Comparison of ENCODE assay signal across 11 cellular contexts in the genomic region with DNA sequence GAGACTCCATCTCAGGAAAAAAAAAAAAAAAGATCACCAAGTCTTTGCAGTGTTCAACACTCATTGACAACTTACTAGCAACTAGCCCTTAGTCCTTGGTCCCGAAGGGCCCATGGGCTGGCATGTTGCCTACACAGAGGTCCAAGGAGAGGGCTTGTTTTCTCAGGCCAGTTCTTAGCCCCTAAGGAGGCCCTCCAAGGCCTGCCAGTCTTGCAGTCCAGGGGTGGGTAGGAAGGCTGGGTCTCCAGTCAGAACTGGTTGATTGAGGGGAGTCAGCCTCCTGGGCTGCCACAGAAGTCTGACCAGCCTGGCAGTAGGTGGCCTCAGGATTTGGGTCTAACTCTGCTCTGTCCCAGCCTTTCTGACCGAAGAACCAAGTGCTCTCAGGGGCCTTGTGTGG. TPM values are rescaled to one million over a fixed set of nuclear protein-coding genes. Genes with fewer than 3 reads are reported as not detected.
DNase-seq lines count a peak whose midpoint lies in the region; ATAC-seq and TF ChIP-seq lines count a peak whose summit lies in the region.
"Had no signal": no experiment of that assay in that cellular context is flagged by ENCODE, and none has a peak within 500 bp of the region (broad histone marks: within the 10 kb centered on the region; RNA-seq: fewer than 3 reads in every experiment).

No MANE protein-coding gene starts in this region.

- H3K9me3 ChIP-seq in heart left ventricle (no peaks in the 10 kb centered on the region), gastroesophageal sphincter (no peaks in the 10 kb centered on the region), parathyroid adenoma (ENCODE audit: control insufficient read depth, low read length) (no peaks in the 10 kb centered on the region), aorta (ENCODE audit: control insufficient read depth, low read length) (no peaks in the 10 kb centered on the region)

- TF ChIP-seq POLR2A in heart left ventricle (IDR thresholded peaks at IDR 0.05), result no peak
- no peak for TF ChIP-seq POLR2A in gastroesophageal sphincter (IDR thresholded peaks at IDR 0.05)

- ATAC-seq in heart left ventricle (no peak), left cardiac atrium (no peak), gastroesophageal sphincter (no peak), aorta (ENCODE audit: low FRiP score) (no peak)
- ATAC-seq: stimulated activated naive CD8-positive, alpha-beta T cell treated with anti-CD3 and anti-CD28 coated beads, Interleukin-15, amount 100 ng/mL, for 72 hours had no signal

- intact Hi-C loops in heart left ventricle (cut with DNase I) (loop anchor here in 1 of 10 donors (2.0 kb wide), 1 partner anchor 21 kb away; no protein-coding TSS in a partner anchor), left cardiac atrium (cut with DNase I) (no loop called here), aorta (cut with DNase I) (loop anchor here in 1 of 2 donors (2.0 kb wide), 1 partner anchor 27 kb away; no protein-coding TSS in a partner anchor)

- TF ChIP-seq CTCF in heart left ventricle (IDR thresholded peaks at IDR 0.05) (no peak), gastroesophageal sphincter (IDR thresholded peaks at IDR 0.05) (no peak), parathyroid adenoma (IDR thresholded peaks at IDR 0.05) (no peak)

- H3K79me2 ChIP-seq in parathyroid adenoma, result peaks cover 8% of the 10 kb centered on the region

- H2AFZ ChIP-seq in parathyroid adenoma, result no peak overlapping the region

- peak overlapping the region in 2 of 12 donors; percentile 7 to 21 for H3K4me3 ChIP-seq in heart left ventricle
- H3K4me3 ChIP-seq in gastroesophageal sphincter, result no peak overlapping the region
- H3K4me3 ChIP-seq in parathyroid adenoma (ENCODE audit: low read depth, low read length), result no peak overlapping the region
- no peak overlapping the region for H3K4me3 ChIP-seq in aorta (ENCODE audit: low read length in 2 of 2)

- peak overlapping the region; percentile 64 to 100 (median 100) for H3K27ac ChIP-seq in heart left ventricle
- peak overlapping the region; percentile 44 to 100 (median 92) for H3K27ac ChIP-seq in gastroesophageal sphincter
- peak overlapping the region; percentile 39 for H3K27ac ChIP-seq in parathyroid adenoma
- H3K27ac ChIP-seq in aorta (ENCODE audit: low read depth in 1 of 2, low read length in 2 of 2), result peak overlapping the region; percentile 45 to 85

- H3K36me3 ChIP-seq in heart left ventricle, result peaks cover 0 to 48% (median 16%) of the 10 kb centered on the region in 9 donors
- H3K36me3 ChIP-seq in gastroesophageal sphincter, result peaks cover 0 to 36% of the 10 kb centered on the region in 2 donors
- no peaks in the 10 kb centered on the region for H3K36me3 ChIP-seq in parathyroid adenoma (ENCODE audit: control insufficient read depth, insufficient read depth, low read length)
- no peaks in the 10 kb centered on the region for H3K36me3 ChIP-seq in aorta (ENCODE audit: control insufficient read depth in 1 of 2, insufficient read depth in 2 of 2, low read length in 1 of 2)

- no peak overlapping the region for H3K9ac ChIP-seq in parathyroid adenoma

- WGBS in heart left ventricle, 4 donors, result 29 to 63% (median 43%) methylated on average over 2 of the region's 2 CpGs
- 17% methylated on average over 1 of the region's 2 CpGs; no CpG with 5 or more reads in 1 of the 2 donors for WGBS in gastroesophageal sphincter (ENCODE audit: low coverage in 1 of 2), 2 donors
- 17 to 23% methylated on average over 2 of the region's 2 CpGs for WGBS in aorta, 2 donors

- TF ChIP-seq EP300 in gastroesophageal sphincter (IDR thresholded peaks at IDR 0.05), result no peak

- H3K4me2 ChIP-seq in parathyroid adenoma (ENCODE audit: low read length), result no peak overlapping the region

- no peak for DNase-seq in heart left ventricle
- DNase-seq in left cardiac atrium, result no peak
- DNase-seq in aorta, result no peak
- DNase-seq in stimulated activated CD4-positive, alpha-beta T cell treated with anti-CD3 and anti-CD28 coated beads, Interleukin-2, amount 100 ng/mL, for 48 hours, result no peak
- DNase-seq in cortex of kidney (lab: John Stamatoyannopoulos, UW), result no peak
- no peak for DNase-seq in stimulated activated CD4-positive, alpha-beta T cell treated with anti-CD3 and anti-CD28 coated beads, Interleukin-4, amount 100 ng/mL, for 24 hours
- DNase-seq: effector CD4-positive, alpha-beta T cell; NCI-H1930; stimulated activated naive CD8-positive, alpha-beta T cell treated with anti-CD3 and anti-CD28 coated beads, Interleukin-15, amount 100 ng/mL, for 72 hours had no signal

- H3K27me3 ChIP-seq in heart left ventricle (no peaks in the 10 kb centered on the region), gastroesophageal sphincter (no peaks in the 10 kb centered on the region), parathyroid adenoma (ENCODE audit: control insufficient read depth, insufficient read depth, low read length) (no peaks in the 10 kb centered on the region), aorta (ENCODE audit: control insufficient read depth in 1 of 2, insufficient read depth in 2 of 2, low read length in 1 of 2) (no peaks in the 10 kb centered on the region)

- H3K4me1 ChIP-seq in heart left ventricle (peaks cover 25 to 94% (median 79%) of the 10 kb centered on the region in 12 donors), gastroesophageal sphincter (peaks cover 14 to 92% (median 73%) of the 10 kb centered on the region in 3 donors), parathyroid adenoma (peaks cover 24% of the 10 kb centered on the region), aorta (ENCODE audit: control insufficient read depth in 1 of 2, insufficient read depth in 2 of 2, low read length in 2 of 2) (peaks cover 0 to 6% of the 10 kb centered on the region in 2 donors)

RNA-seq across cellular contexts. Expression of a gene that starts 32.7 kb away (rescaled TPM):
- 10 to 100 TPM in 3 of 9 donors, 1 to 10 TPM in 6; 4.1 to 18.4 (median 5.5) TPM for total RNA-seq in heart left ventricle
- 1 to 10 TPM; 2.8 to 7.3 TPM for polyA plus RNA-seq in heart left ventricle
- 10 to 100 TPM in 1 of 2 donors, 1 to 10 TPM in 1; 5.4 to 13.1 TPM for total RNA-seq in left cardiac atrium
- 10 to 100 TPM in 2 of 4 donors, 1 to 10 TPM in 2; 7.4 to 14.3 (median 10.4) TPM for total RNA-seq in gastroesophageal sphincter
- 10 to 100 TPM; 28.3 to 66.9 TPM for total RNA-seq in aorta
- polyA plus RNA-seq in aorta, result 10 to 100 TPM in 1 of 2 donors, 1 to 10 TPM in 1; 8.8 to 37.2 TPM

RNA-seq across cellular contexts. Expression of a gene that starts 34.1 kb away (rescaled TPM):
- 100 to 1,000 TPM in 8 of 9 donors, 10 to 100 TPM in 1; 96.0 to 212 (median 172) TPM for total RNA-seq in heart left ventricle
- 100 to 1,000 TPM; 129 to 211 TPM for polyA plus RNA-seq in heart left ventricle
- 100 to 1,000 TPM; 113 to 131 TPM for total RNA-seq in left cardiac atrium
- total RNA-seq in gastroesophageal sphincter, result 100 to 1,000 TPM in 1 of 4 donors, 10 to 100 TPM in 3; 58.7 to 100 (median 71.6) TPM
- 100 to 1,000 TPM in 1 of 2 donors, 10 to 100 TPM in 1; 80.3 to 156 TPM for total RNA-seq in aorta
- polyA plus RNA-seq in aorta, result 10 to 100 TPM; 60.6 to 73.2 TPM

RNA-seq across cellular contexts. Expression of a gene that starts 34.7 kb away (rescaled TPM):
- total RNA-seq in heart left ventricle (100 to 1,000 TPM in 2 of 9 donors, 10 to 100 TPM in 7; 50.8 to 126 (median 68.2) TPM), left cardiac atrium (10 to 100 TPM; 58.4 to 61.1 TPM), gastroesophageal sphincter (10 to 100 TPM; 59.6 to 91.2 (median 67.5) TPM), aorta (10 to 100 TPM; 42.0 to 48.4 TPM)
- polyA plus RNA-seq in heart left ventricle (10 to 100 TPM; 37.0 to 64.7 TPM), aorta (10 to 100 TPM; 26.8 to 51.1 TPM)

Comparison
In these comparisons a context has a peak if more than half of its experiments do, and no peak if none do; other contexts are left out.
1. H3K27ac ChIP-seq: peak in every context shown above with its lines; median percentile 100 in heart left ventricle; 92 in gastroesophageal sphincter; 65 in aorta; 39 in parathyroid adenoma.